ENCODE assay signal across 15 cellular contexts in the genomic region with DNA sequence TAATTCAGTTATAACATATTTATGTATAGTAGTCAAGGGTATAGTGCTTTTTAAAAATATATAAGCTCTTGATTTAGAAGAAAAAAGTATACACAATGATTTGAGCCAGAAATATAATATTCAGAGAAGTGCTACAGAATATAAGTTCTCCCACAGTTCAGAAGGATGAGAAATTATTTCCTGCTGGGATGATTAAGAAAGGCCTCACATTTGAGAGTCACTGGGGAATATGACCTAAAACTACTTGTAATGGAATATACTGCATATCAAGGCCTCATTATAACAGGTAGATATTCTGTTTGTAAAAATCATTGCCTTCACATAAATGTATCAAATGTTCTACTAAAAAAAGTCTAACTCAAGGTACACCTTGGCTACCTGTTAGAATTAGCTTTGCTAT.
DNase-seq lines count a peak whose midpoint lies in the region; ATAC-seq, FAIRE-seq and TF ChIP-seq lines count a peak whose summit lies in the region.
"Had no signal": no experiment of that assay in that cellular context is flagged by ENCODE, and none has a peak within 500 bp of the region (broad histone marks: within the 10 kb centered on the region; RNA-seq: fewer than 3 reads in every experiment).

No MANE protein-coding gene starts in this region.

- H3K4me3 ChIP-seq in bronchial epithelial cell (ENCODE audit: low read depth, low read length) = no peak overlapping the region
- H3K4me3 ChIP-seq: A549, BLaER1, HAP-1 had no signal

- intact Hi-C loops in left cardiac atrium (cut with DNase I) = no loop called here

- DNase-seq in NCI-H69 (lab: John Stamatoyannopoulos, UW) = peak; percentile 61
- peak; percentile 21 for DNase-seq in bronchial epithelial cell (ENCODE audit: low read depth)
- peak; percentile 64 for DNase-seq in fibroblast of peridontal ligament (ENCODE audit: extremely low read depth)
- no peak for DNase-seq in DMS79 (lab: John Stamatoyannopoulos, UW)
- DNase-seq in NCI-H2081 (lab: John Stamatoyannopoulos, UW) = no peak
- no peak for DNase-seq in left cardiac atrium
- DNase-seq in Kasumi-1 (lab: John Stamatoyannopoulos, UW) = no peak
- DNase-seq: CD4-positive, alpha-beta memory T cell; DMS153; DMS79 treated with DMSO at 0.1 percent for 48 hours; GF-D8 had no signal

- no peak for TF ChIP-seq CTCF in bronchial epithelial cell (IDR thresholded peaks at IDR 0.05; ENCODE audit: insufficient read depth, low read length, severe bottlenecking)

- H3K36me3 ChIP-seq in bronchial epithelial cell (ENCODE audit: control insufficient read depth, insufficient read depth, low read length) = no peaks in the 10 kb centered on the region
- H3K36me3 ChIP-seq: BLaER1, HAP-1 had no signal

- ATAC-seq in left cardiac atrium = no peak
- ATAC-seq: A549 had no signal

- no peak for FAIRE-seq in bronchial epithelial cell (lab: Jason Lieb, UNC)
- FAIRE-seq: A549, H1 had no signal

- H3K27me3 ChIP-seq in bronchial epithelial cell (ENCODE audit: control insufficient read depth, insufficient read depth, low read length) = no peaks in the 10 kb centered on the region
- H3K27me3 ChIP-seq: BLaER1 had no signal

Comparison
In these comparisons a context has a peak if more than half of its experiments do, and no peak if none do; other contexts are left out.
1. DNase-seq: peak in NCI-H69 (single experiment), bronchial epithelial cell (single experiment) and fibroblast of peridontal ligament (single experiment); none in DMS79 (single experiment), NCI-H2081 (0 of 2), left cardiac atrium (single experiment) and Kasumi-1 (0 of 2).